12 cellular contexts compared by ENCODE assay signal in genomic region chr20:49687595-49688567, GRCh38. TPM values are rescaled to one million over a fixed set of nuclear protein-coding genes. Genes with fewer than 3 reads are reported as not detected.
DNase-seq lines count a peak whose midpoint lies in the region; ATAC-seq and TF ChIP-seq lines count a peak whose summit lies in the region.
"Had no signal": no experiment of that assay in that cellular context is flagged by ENCODE, and none has a peak within 500 bp of the region (broad histone marks: within the 10 kb centered on the region; RNA-seq: fewer than 3 reads in every experiment).

No MANE protein-coding gene starts in this region.

- peaks cover 79% of the 10 kb centered on the region for H3K4me1 Mint-ChIP-seq in brain

- no peaks in the 10 kb centered on the region for H3K27me3 ChIP-seq in HL-60 (ENCODE audit: insufficient read depth, poor library complexity, severe bottlenecking)
- H3K27me3 ChIP-seq: thyroid gland had no signal

- H3K4me3 ChIP-seq in HL-60 (replicated peaks; ENCODE audit: insufficient read depth, low read length) = no peak overlapping the region
- H3K4me3 ChIP-seq: thyroid gland had no signal

- TF ChIP-seq CTCF in HL-60 (IDR thresholded peaks at IDR 0.05; ENCODE audit: insufficient read depth, low read length) (no peak), brain (conservative IDR thresholded peaks at IDR 0.05) (no peak)

- H3K27ac Mint-ChIP-seq in brain = peak overlapping the region; percentile 37 to 93 (median 86)

- H3K36me3 Mint-ChIP-seq in brain = peaks cover 13% of the 10 kb centered on the region

- DNase-seq in Ammon's horn (ENCODE audit: low spot score) = peak; percentile 53
- DNase-seq in HL-60 (ENCODE audit: low read depth in 1 of 2, low spot score in 1 of 2) = no peak
- DNase-seq in myocyte (ENCODE audit: low read depth) = peak; percentile 48
- no peak for DNase-seq in NCI-H187 treated with DMSO at 0.1 percent for 48 hours (lab: John Stamatoyannopoulos, UW)
- DNase-seq in HT-29 (ENCODE audit: low spot score) = no peak
- no peak for DNase-seq in stimulated activated CD4-positive, alpha-beta T cell treated with anti-CD3 and anti-CD28 coated beads, Interleukin-1b, Interleukin-23, amount 100 ng/mL, for 48 hours
- DNase-seq: activated CD4-positive, alpha-beta T cell treated with anti-CD3 and anti-CD28 coated beads, Interleukin-2, amount 50 U/mL, for 48 hours; KBM-7; SHP77; thyroid gland had no signal

- H3K4me3 Mint-ChIP-seq in brain = peak overlapping the region in 3 of 5 experiments; percentile 10 to 65 (median 39)

- no peaks in the 10 kb centered on the region for H3K9me3 Mint-ChIP-seq in brain

- no peaks in the 10 kb centered on the region for H3K27me3 Mint-ChIP-seq in brain

- H3K27ac ChIP-seq in HL-60 (replicated peaks) = 0 out of 2 replicates have a peak overlapping the region, but pooled peaks have one; percentile 15
- H3K27ac ChIP-seq: thyroid gland had no signal

- ATAC-seq in GM18517 (IDR thresholded peaks at IDR 0.05; ENCODE audit: unreplicated experiment) = no peak

RNA-seq across cellular contexts. Expression of gene B4GALT5, which starts 25.8 kb away (rescaled TPM):
- 79.2 TPM for polyA plus RNA-seq in brain (ENCODE audit: insufficient read depth, low read depth, low replicate concordance)
- total RNA-seq in myocyte = 35.8 and 37.3 TPM in 2 replicates
- 28.1 TPM for polyA plus RNA-seq in myocyte (2012)
- total RNA-seq in HT-29 (2014; rRNA removed; shearing (Covaris generic)) = 24.1 and 24.5 TPM in 2 replicates

Comparison
In these comparisons a context has a peak if more than half of its experiments do, and no peak if none do; other contexts are left out.
1. DNase-seq: peak in Ammon's horn (single experiment) and myocyte (single experiment); none in HL-60 (0 of 2), NCI-H187 treated with DMSO at 0.1 percent for 48 hours (single experiment), HT-29 (single experiment) and stimulated activated CD4-positive, alpha-beta T cell treated with anti-CD3 and anti-CD28 coated beads, Interleukin-1b, Interleukin-23, amount 100 ng/mL, for 48 hours (single experiment).